Comparison of ENCODE assay signal across 14 cellular contexts in the genomic region with DNA sequence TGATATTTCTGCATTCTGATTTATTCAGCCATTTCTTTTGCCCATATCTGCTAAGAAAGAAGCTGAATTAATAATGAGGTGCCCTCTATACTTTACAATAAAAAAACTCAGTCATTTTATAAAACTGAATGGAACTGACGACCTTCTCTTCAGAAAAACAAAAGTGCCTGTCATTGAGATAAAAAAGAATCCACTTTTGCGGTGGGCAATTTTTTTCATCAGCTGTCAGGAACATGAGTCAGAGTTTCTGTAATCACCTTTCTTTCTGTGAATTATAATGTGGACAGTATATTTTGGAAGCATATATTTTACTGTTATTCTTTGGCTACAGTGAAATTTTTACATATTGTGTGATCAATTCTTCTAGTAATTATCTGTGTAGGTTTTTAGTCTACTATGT. TPM values are rescaled to one million over a fixed set of nuclear protein-coding genes. Genes with fewer than 3 reads are reported as not detected.
A peak's percentile ranks its signal among the peaks of the same experiment; 100 is the strongest.
DNase-seq lines count a peak whose midpoint lies in the region; ATAC-seq, FAIRE-seq and TF ChIP-seq lines count a peak whose summit lies in the region.
"Had no signal": no experiment of that assay in that cellular context is flagged by ENCODE, and none has a peak within 500 bp of the region (broad histone marks: within the 10 kb centered on the region; RNA-seq: fewer than 3 reads in every experiment).

No MANE protein-coding gene starts in this region.

- H3K4me3 ChIP-seq in breast epithelium = no peak overlapping the region
- no peak overlapping the region for H3K4me3 ChIP-seq in K562
- H3K4me3 ChIP-seq in neural progenitor cell = no peak overlapping the region
- H3K4me3 ChIP-seq: BLaER1, GM23338 had no signal

- H3K27me3 ChIP-seq in breast epithelium = no peaks in the 10 kb centered on the region
- peaks cover 11 to 29% of the 10 kb centered on the region in 2 experiments; a peak in 4 of 5 replicates for H3K27me3 ChIP-seq in K562 (ENCODE audit: control insufficient read depth in 2 of 2, insufficient read depth in 2 of 2, low read length in 2 of 2)
- H3K27me3 ChIP-seq in neural progenitor cell = no peaks in the 10 kb centered on the region
- H3K27me3 ChIP-seq: BLaER1 had no signal

- H3K4me3 Mint-ChIP-seq in MCF 10A (ENCODE audit: unreplicated experiment) = no peak overlapping the region
- no peak overlapping the region for H3K4me3 Mint-ChIP-seq in mesothelial cell of epicardium
- no peak overlapping the region for H3K4me3 Mint-ChIP-seq in activated CD4-positive, alpha-beta memory T cell treated with anti-CD3 and anti-CD28 coated beads for 36 hours
- H3K4me3 Mint-ChIP-seq in neural progenitor cell = no peak overlapping the region
- H3K4me3 Mint-ChIP-seq: CD8-positive, alpha-beta memory T cell; GM23338; H9 had no signal

- no peak for ATAC-seq in K562
- ATAC-seq: GM23338 had no signal

- no peaks in the 10 kb centered on the region for H4K20me1 ChIP-seq in K562 (replicated peaks; ENCODE audit: control insufficient read depth, insufficient read depth, low read length)
- H4K20me1 ChIP-seq in neural progenitor cell (ENCODE audit: low read depth) = no peaks in the 10 kb centered on the region
- H4K20me1 ChIP-seq: BLaER1 had no signal

- TF ChIP-seq CTCF in MCF 10A (IDR thresholded peaks at IDR 0.05; ENCODE audit: unreplicated experiment) = no peak
- TF ChIP-seq CTCF in breast epithelium (IDR thresholded peaks at IDR 0.05) = no peak
- no peak for TF ChIP-seq CTCF in K562 (IDR thresholded peaks at IDR 0.05 in 2 of 3, conservative IDR thresholded peaks at IDR 0.05 in 1 of 3; ENCODE audit: insufficient read depth in 2 of 3, low read depth in 1 of 3, low read length in 3 of 3)
- TF ChIP-seq CTCF in mesothelial cell of epicardium (IDR thresholded peaks at IDR 0.05; ENCODE audit: unreplicated experiment) = no peak
- no peak for TF ChIP-seq CTCF in neural progenitor cell (IDR thresholded peaks at IDR 0.05)

- DNase-seq in MCF 10A (ENCODE audit: unreplicated experiment) (peak; percentile 26), breast epithelium (ENCODE audit: low spot score in 2 of 2) (no peak), K562 (ENCODE audit: extremely low read depth in 1 of 4, low spot score in 3 of 4) (no peak), mesothelial cell of epicardium (ENCODE audit: low spot score in 2 of 2, unreplicated experiment in 2 of 2) (no peak), dermis blood vessel endothelial cell (no peak), neural progenitor cell (ENCODE audit: low spot score) (no peak)
- no peak for DNase-seq in activated CD4-positive, alpha-beta memory T cell treated with anti-CD3 and anti-CD28 coated beads for 36 hours
- DNase-seq: 8988T; AML-193; CD8-positive, alpha-beta memory T cell; DMS53; H9 had no signal

- POLR2A ChIA-PET in MCF 10A (lab: Yijun Ruan, JAX) (interaction anchor here (0.5 to 3.9 kb wide), 4 partner anchors 16 to 171 kb away, joined by 3 to 55 read pairs (median 4); no protein-coding TSS in a partner anchor), K562 (lab: Yijun Ruan, JAX) (no interaction called here)
- POLR2A ChIA-PET in activated CD4-positive, alpha-beta memory T cell treated with anti-CD3 and anti-CD28 coated beads for 36 hours (lab: Charles Lee) = no interaction called here

- no peaks in the 10 kb centered on the region for H3K27me3 Mint-ChIP-seq in MCF 10A (ENCODE audit: insufficient read depth, unreplicated experiment)
- peaks cover 1% of the 10 kb centered on the region for H3K27me3 Mint-ChIP-seq in mesothelial cell of epicardium (ENCODE audit: low read depth)
- H3K27me3 Mint-ChIP-seq in activated CD4-positive, alpha-beta memory T cell treated with anti-CD3 and anti-CD28 coated beads for 36 hours = peaks cover 36% of the 10 kb centered on the region
- H3K27me3 Mint-ChIP-seq in neural progenitor cell (ENCODE audit: insufficient read depth, low read depth) = peaks cover 4% of the 10 kb centered on the region

- intact Hi-C loops in MCF 10A (cut with micrococcal nuclease) = no loop called here
- intact Hi-C loops in breast epithelium (cut with DNase I; ENCODE audit: low total_unique reads) = loop anchor here (2.0 kb wide), 1 partner anchor 59 kb away; no protein-coding TSS in a partner anchor
- intact Hi-C loops in K562 (cut with micrococcal nuclease) = no loop called here
- intact Hi-C loops in activated CD4-positive, alpha-beta memory T cell treated with anti-CD3 and anti-CD28 coated beads for 36 hours (cut with micrococcal nuclease) = no loop called here

- no peak overlapping the region for H3K4me2 ChIP-seq in K562 (ENCODE audit: insufficient read depth, low read length)
- no peak overlapping the region for H3K4me2 ChIP-seq in neural progenitor cell
- H3K4me2 ChIP-seq: BLaER1, GM23338 had no signal

- no peak overlapping the region for H3K9ac ChIP-seq in K562 (ENCODE audit: insufficient read depth in 1 of 2, low read depth in 2 of 2, low read length in 2 of 2)
- H3K9ac ChIP-seq in neural progenitor cell = no peak overlapping the region
- H3K9ac ChIP-seq: BLaER1 had no signal

- TF ChIP-seq POLR2A in breast epithelium (IDR thresholded peaks at IDR 0.05) (no peak), K562 (conservative IDR thresholded peaks at IDR 0.05) (no peak)

- 3% methylated on average over 2 of the region's 2 CpGs for WGBS in K562 (ENCODE audit: insufficient coverage, low coverage, missing lambda C conversion rate)

- FAIRE-seq in K562 (lab: Jason Lieb, UNC) = no peak

- H3K9me3 Mint-ChIP-seq in MCF 10A (ENCODE audit: unreplicated experiment) = peaks cover 6% of the 10 kb centered on the region
- no peaks in the 10 kb centered on the region for H3K9me3 Mint-ChIP-seq in mesothelial cell of epicardium
- H3K9me3 Mint-ChIP-seq in activated CD4-positive, alpha-beta memory T cell treated with anti-CD3 and anti-CD28 coated beads for 36 hours = no peaks in the 10 kb centered on the region
- no peaks in the 10 kb centered on the region for H3K9me3 Mint-ChIP-seq in neural progenitor cell
- H3K9me3 Mint-ChIP-seq: GM23338, H9 had no signal

- TF ChIP-seq EP300 in K562 (IDR thresholded peaks at IDR 0.05; ENCODE audit: low read length) = no peak

- peak overlapping the region; percentile 21 for H3K27ac Mint-ChIP-seq in MCF 10A (ENCODE audit: low read depth, unreplicated experiment)
- H3K27ac Mint-ChIP-seq in mesothelial cell of epicardium = peak overlapping the region; percentile 10
- H3K27ac Mint-ChIP-seq in activated CD4-positive, alpha-beta memory T cell treated with anti-CD3 and anti-CD28 coated beads for 36 hours = no peak overlapping the region
- no peak overlapping the region for H3K27ac Mint-ChIP-seq in neural progenitor cell
- H3K27ac Mint-ChIP-seq: CD8-positive, alpha-beta memory T cell; GM23338; H9 had no signal

- no peaks in the 10 kb centered on the region for H3K9me1 ChIP-seq in K562 (ENCODE audit: control insufficient read depth, insufficient read depth, low read length)

- H3F3A ChIP-seq in neural progenitor cell (ENCODE audit: low read depth) = no peaks in the 10 kb centered on the region

- H3K27ac ChIP-seq in breast epithelium (no peak overlapping the region), K562 (ENCODE audit: extremely low read depth, low read depth, low read length) (no peak overlapping the region), neural progenitor cell (no peak overlapping the region)
- H3K27ac ChIP-seq: BLaER1 had no signal

- in situ Hi-C loops in K562 (cut with MboI) = no loop called here

- H3K36me3 Mint-ChIP-seq in MCF 10A (ENCODE audit: insufficient read depth, unreplicated experiment) (peaks cover 6% of the 10 kb centered on the region), mesothelial cell of epicardium (no peaks in the 10 kb centered on the region), neural progenitor cell (no peaks in the 10 kb centered on the region)
- no peaks in the 10 kb centered on the region for H3K36me3 Mint-ChIP-seq in activated CD4-positive, alpha-beta memory T cell treated with anti-CD3 and anti-CD28 coated beads for 36 hours

- CTCF ChIA-PET in MCF 10A (lab: Yijun Ruan, JAX) (interaction anchor here (0.7 kb wide), 1 partner anchor 166 kb away, joined by 3 read pairs; no protein-coding TSS in a partner anchor), K562 (lab: Yijun Ruan, JAX; ENCODE audit: low intra/inter-chr PET ratio) (no interaction called here)
- CTCF ChIA-PET in activated CD4-positive, alpha-beta memory T cell treated with anti-CD3 and anti-CD28 coated beads for 36 hours (lab: Charles Lee) = no interaction called here

- H3K79me2 ChIP-seq in K562 (ENCODE audit: control insufficient read depth, insufficient read depth, low read length) (no peaks in the 10 kb centered on the region), neural progenitor cell (ENCODE audit: low read depth) (no peaks in the 10 kb centered on the region)

- no peaks in the 10 kb centered on the region for H3K36me3 ChIP-seq in breast epithelium
- no peaks in the 10 kb centered on the region for H3K36me3 ChIP-seq in K562 (ENCODE audit: control insufficient read depth, insufficient read depth, low read length)
- no peaks in the 10 kb centered on the region for H3K36me3 ChIP-seq in neural progenitor cell
- H3K36me3 ChIP-seq: BLaER1 had no signal

- H2AFZ ChIP-seq in K562 (ENCODE audit: low read depth, low read length) = no peak overlapping the region
- H2AFZ ChIP-seq in neural progenitor cell (replicated peaks) = no peak overlapping the region
- H2AFZ ChIP-seq: GM23338 had no signal

- no TSS peak for BruUV-seq in MCF 10A (replicated peaks; lab: Mats Ljungman, UMichigan)
- BruUV-seq in K562 (replicated peaks; lab: Mats Ljungman, UMichigan) = no TSS peak

- H3K9me3 ChIP-seq in breast epithelium (no peaks in the 10 kb centered on the region), K562 (replicated peaks; ENCODE audit: control insufficient read depth, insufficient read depth, low read depth, low read length) (no peaks in the 10 kb centered on the region), neural progenitor cell (ENCODE audit: low read depth) (no peaks in the 10 kb centered on the region)
- H3K9me3 ChIP-seq: BLaER1 had no signal

- no peak for TF ChIP-seq RAD21 in K562 (CRISPR knock-in tag; conservative IDR thresholded peaks at IDR 0.05 in 1 of 2, IDR thresholded peaks at IDR 0.05 in 1 of 2)

- H3K4me1 Mint-ChIP-seq in MCF 10A (ENCODE audit: insufficient read depth, unreplicated experiment) = peaks cover 14% of the 10 kb centered on the region
- peaks cover 39% of the 10 kb centered on the region for H3K4me1 Mint-ChIP-seq in mesothelial cell of epicardium
- no peaks in the 10 kb centered on the region for H3K4me1 Mint-ChIP-seq in activated CD4-positive, alpha-beta memory T cell treated with anti-CD3 and anti-CD28 coated beads for 36 hours (ENCODE audit: low read depth)
- H3K4me1 Mint-ChIP-seq in neural progenitor cell = no peaks in the 10 kb centered on the region
- H3K4me1 Mint-ChIP-seq: CD8-positive, alpha-beta memory T cell; GM23338; H9 had no signal

- H3K4me1 ChIP-seq in breast epithelium = no peaks in the 10 kb centered on the region
- no peaks in the 10 kb centered on the region for H3K4me1 ChIP-seq in K562 (replicated peaks in 1 of 2; ENCODE audit: control insufficient read depth in 2 of 2, insufficient read depth in 2 of 2, low read length in 2 of 2)
- no peaks in the 10 kb centered on the region for H3K4me1 ChIP-seq in neural progenitor cell
- H3K4me1 ChIP-seq: BLaER1 had no signal

RNA-seq across cellular contexts. Expression of a gene that starts 33.4 kb away (rescaled TPM):
- total RNA-seq in MCF 10A (2022) (0.23 and 0.37 TPM in 2 replicates), breast epithelium (10 to 100 TPM in 2 of 3 donors, 1 to 10 TPM in 1; 1.6 to 69.8 (median 49.2) TPM), K562 (2014; rRNA removed) (not detected in 2 replicates), K562 (2014; rRNA removed; fragmentation: Illumina TruSeq; extraction: Trizol) (not detected in 2 replicates), K562 (2015; rRNA removed; fragmentation: Illumina TruSeq; extraction: Trizol) (not detected in 2 replicates), K562 (2021) (not detected in 2 replicates), mesothelial cell of epicardium (1.1 to 2.1 TPM (median 1.7 TPM) in 3 replicates), dermis blood vessel endothelial cell (0.51 and 0.79 TPM in 2 replicates), neural progenitor cell (ENCODE audit: low replicate concordance) (not detected in 2 replicates)
- not detected in 2 replicates for total RNA-seq in K562 (2011; cell fraction: chromatin; rRNA removed; ENCODE audit: low replicate concordance)
- not detected in 2 replicates for total RNA-seq in K562 (2011; cell fraction: nucleolus; rRNA removed)
- total RNA-seq in K562 (2011; cell fraction: nucleoplasm; rRNA removed) = not detected in 2 replicates
- polyA plus RNA-seq in K562 (2011; rRNA removed) (not detected in 2 replicates), K562 (2014; fragmentation: Illumina TruSeq; extraction: Trizol) (not detected in 2 replicates), K562 (2014; fragmentation: Nextera tagmentation; extraction: Ambion mirVana) (not detected), K562 (2014; rRNA removed) (not detected in 2 replicates)
- polyA plus RNA-seq in K562 (2011; cell fraction: cytosol; rRNA removed) = not detected in 2 replicates
- polyA plus RNA-seq in K562 (2011; cell fraction: nucleus; rRNA removed) = not detected in 2 replicates
- polyA plus RNA-seq in K562 (2012) = not detected in 2 replicates
- polyA minus RNA-seq in K562 (2011; rRNA and poly(A)+ RNA removed) = not detected in 2 replicates
- polyA minus RNA-seq in K562 (2011; cell fraction: cytosol; rRNA and poly(A)+ RNA removed) = not detected in 2 replicates
- polyA minus RNA-seq in K562 (2011; cell fraction: nucleus; rRNA and poly(A)+ RNA removed) = not detected in 2 replicates
- total RNA-seq in activated CD4-positive, alpha-beta memory T cell treated with anti-CD3 and anti-CD28 coated beads for 36 hours = not detected
- total RNA-seq: CD8-positive, alpha-beta memory T cell had no signal
- polyA plus RNA-seq: CD8-positive, alpha-beta memory T cell had no signal

Comparison
In these comparisons a context has a peak if more than half of its experiments do, and no peak if none do; other contexts are left out.
1. H3K27ac Mint-ChIP-seq: peak in MCF 10A (single experiment) and mesothelial cell of epicardium (single experiment); none in activated CD4-positive, alpha-beta memory T cell treated with anti-CD3 and anti-CD28 coated beads for 36 hours (single experiment) and neural progenitor cell (single experiment).